8 cellular contexts compared by ENCODE assay signal in genomic region chr16:56625943-56626654, GRCh38. TPM values are rescaled to one million over a fixed set of nuclear protein-coding genes. Genes with fewer than 3 reads are reported as not detected.
DNase-seq lines count a peak whose midpoint lies in the region; ATAC-seq and TF ChIP-seq lines count a peak whose summit lies in the region.

No MANE protein-coding gene starts in this region.

- H3K36me3 Mint-ChIP-seq in activated T-cell treated with anti-CD3 and anti-CD28 coated beads, Interleukin-2, amount 50 U/mL, for 4 hours (ENCODE audit: insufficient read depth) = no peaks in the 10 kb centered on the region

- no peak for DNase-seq in activated T-cell treated with anti-CD3 and anti-CD28 coated beads, Interleukin-2, amount 50 U/mL, for 4 hours
- DNase-seq in activated T-cell treated with anti-CD3 and anti-CD28 coated beads, Interleukin-2, amount 50 U/mL, for 1 hour = no peak
- DNase-seq in adipocyte (ENCODE audit: low read depth) (peak; percentile 49), spleen (no peak), GM20000 (ENCODE audit: low spot score) (no peak)

- no peaks in the 10 kb centered on the region for H3K9me3 Mint-ChIP-seq in activated T-cell treated with anti-CD3 and anti-CD28 coated beads, Interleukin-2, amount 50 U/mL, for 4 hours

- H3K4me1 Mint-ChIP-seq in activated T-cell treated with anti-CD3 and anti-CD28 coated beads, Interleukin-2, amount 50 U/mL, for 4 hours (ENCODE audit: low read depth) = peaks cover 9% of the 10 kb centered on the region

- ATAC-seq in activated T-cell treated with anti-CD3 and anti-CD28 coated beads, Interleukin-2, amount 50 U/mL, for 4 hours = peak; percentile 7 to 19
- ATAC-seq in HG03025 (IDR thresholded peaks at IDR 0.05; ENCODE audit: low FRiP score, unreplicated experiment) (no peak), GM21619 (IDR thresholded peaks at IDR 0.05; ENCODE audit: unreplicated experiment) (no peak)

- H3K9ac ChIP-seq in adipocyte (ENCODE audit: low read length) = peak overlapping the region; percentile 98
- H3K9ac ChIP-seq in iPS-18a (ENCODE audit: low read length) = peak overlapping the region; percentile 8

- H3K27me3 ChIP-seq in adipocyte (replicated peaks; ENCODE audit: control insufficient read depth, insufficient read depth, low read length) (no peaks in the 10 kb centered on the region), iPS-18a (ENCODE audit: control insufficient read depth, insufficient read depth, low read length) (peaks cover 100% of the 10 kb centered on the region), spleen (replicated peaks in 1 of 7) (peaks cover 0 to 35% (median 18%) of the 10 kb centered on the region in 7 donors)

- H3K27ac ChIP-seq in iPS-18a (ENCODE audit: low read length) (no peak overlapping the region), spleen (peak overlapping the region; percentile 42 to 84 (median 79))

- H3K36me3 ChIP-seq in adipocyte (ENCODE audit: control insufficient read depth, insufficient read depth, low read length, severe bottlenecking) (no peaks in the 10 kb centered on the region), iPS-18a (ENCODE audit: control insufficient read depth, low read depth, low read length) (no peaks in the 10 kb centered on the region), spleen (no peaks in the 10 kb centered on the region)

- H3K4me3 ChIP-seq in adipocyte (ENCODE audit: low read length) (peak overlapping the region; percentile 92), iPS-18a (ENCODE audit: low read length) (peak overlapping the region; percentile 60), spleen (peak overlapping the region; percentile 44 to 75 (median 48))

- TF ChIP-seq CTCF in spleen (IDR thresholded peaks at IDR 0.05 in 8 of 11, conservative IDR thresholded peaks at IDR 0.05 in 3 of 11) (no peak), GM20000 (IDR thresholded peaks at IDR 0.05; ENCODE audit: extremely low read depth, missing control alignments) (no peak)

- H3K9me3 ChIP-seq in adipocyte (ENCODE audit: control insufficient read depth, low read length) (no peaks in the 10 kb centered on the region), iPS-18a (ENCODE audit: control insufficient read depth, low read depth, low read length) (no peaks in the 10 kb centered on the region), spleen (no peaks in the 10 kb centered on the region)

- peaks cover 22% of the 10 kb centered on the region for H3K4me1 ChIP-seq in adipocyte (ENCODE audit: control insufficient read depth, insufficient read depth, low read length)
- peaks cover 19% of the 10 kb centered on the region for H3K4me1 ChIP-seq in iPS-18a (ENCODE audit: control insufficient read depth, low read depth, low read length)
- H3K4me1 ChIP-seq in spleen = peaks cover 0 to 43% (median 21%) of the 10 kb centered on the region in 6 donors

- peak overlapping the region; percentile 85 for H3K4me3 Mint-ChIP-seq in activated T-cell treated with anti-CD3 and anti-CD28 coated beads, Interleukin-2, amount 50 U/mL, for 4 hours

- H3K27me3 Mint-ChIP-seq in activated T-cell treated with anti-CD3 and anti-CD28 coated beads, Interleukin-2, amount 50 U/mL, for 4 hours (ENCODE audit: low read depth) = peaks cover 26% of the 10 kb centered on the region

- 22 to 36% (median 33%) methylated on average over 15 to 16 of the region's 16 CpGs for WGBS in spleen, 5 donors

- TF ChIP-seq POLR2A in spleen (IDR thresholded peaks at IDR 0.05) = no peak

- intact Hi-C loops in spleen (cut with DNase I; ENCODE audit: low total_unique reads) = no loop called here

RNA-seq across cellular contexts. Expression of gene MT1E, which starts 0.5 kb away (rescaled TPM):
- total RNA-seq in activated T-cell treated with anti-CD3 and anti-CD28 coated beads, Interleukin-2, amount 50 U/mL, for 4 hours = 100 to 1,000 TPM in 1 of 3 donors, 10 to 100 TPM in 2; 49.1 to 122 (median 71.4) TPM
- total RNA-seq in spleen = 10 to 100 TPM in 6 of 7 donors, 1 to 10 TPM in 1; 2.5 to 49.6 (median 19.7) TPM
- 10 to 100 TPM; 21.0 to 34.0 (median 33.0) TPM for polyA plus RNA-seq in spleen

RNA-seq across cellular contexts. Expression of gene MT1M, which starts 6.4 kb away (rescaled TPM):
- total RNA-seq in activated T-cell treated with anti-CD3 and anti-CD28 coated beads, Interleukin-2, amount 50 U/mL, for 4 hours = under 1 TPM in 1 of 3 donors, not detected in 2; 0.48 TPM
- 1 to 10 TPM in 6 of 7 donors, under 1 TPM in 1; 0.44 to 6.1 (median 3.5) TPM for total RNA-seq in spleen
- polyA plus RNA-seq in spleen = 10 to 100 TPM in 1 of 3 donors, 1 to 10 TPM in 1, under 1 TPM in 1; 0.93 to 11.8 (median 7.6) TPM

RNA-seq across cellular contexts. Expression of gene MT1A, which starts 12.4 kb away (rescaled TPM):
- not detected for total RNA-seq in activated T-cell treated with anti-CD3 and anti-CD28 coated beads, Interleukin-2, amount 50 U/mL, for 4 hours
- total RNA-seq in spleen = 10 to 100 TPM in 1 of 7 donors, 1 to 10 TPM in 2, not detected in 4; 1.5 to 27.3 (median 1.5) TPM
- polyA plus RNA-seq in spleen = 10 to 100 TPM in 1 of 3 donors, 1 to 10 TPM in 2; 1.1 to 14.2 (median 8.5) TPM

RNA-seq across cellular contexts. Expression of gene MT2A, which starts 17.7 kb away (rescaled TPM):
- total RNA-seq in activated T-cell treated with anti-CD3 and anti-CD28 coated beads, Interleukin-2, amount 50 U/mL, for 4 hours = 100 to 1,000 TPM; 186 to 438 (median 301) TPM
- 10 to 100 TPM; 25.3 to 96.9 (median 43.8) TPM for total RNA-seq in spleen
- 100 to 1,000 TPM in 2 of 3 donors, 10 to 100 TPM in 1; 73.3 to 176 (median 112) TPM for polyA plus RNA-seq in spleen

RNA-seq across cellular contexts. Expression of gene MT1B, which starts 25.6 kb away (rescaled TPM):
- not detected for total RNA-seq in activated T-cell treated with anti-CD3 and anti-CD28 coated beads, Interleukin-2, amount 50 U/mL, for 4 hours
- total RNA-seq in spleen = not detected
- not detected for polyA plus RNA-seq in spleen

Comparison
In these comparisons a context has a peak if more than half of its experiments do, and no peak if none do; other contexts are left out.
1. ATAC-seq: peak in activated T-cell treated with anti-CD3 and anti-CD28 coated beads, Interleukin-2, amount 50 U/mL, for 4 hours (2 of 2); none in HG03025 (single experiment) and GM21619 (single experiment).
2. Peak in every context shown above with its lines, with median percentiles within 50 percentile points of each other: H3K4me3 ChIP-seq.